Comparison of ENCODE assay signal across 16 cellular contexts in genomic region chr4:5084911-5085475, GRCh38. TPM values are rescaled to one million over a fixed set of nuclear protein-coding genes. Genes with fewer than 3 reads are reported as not detected.
"Had no signal": no experiment of that assay in that cellular context is flagged by ENCODE, and none has a peak within 500 bp of the region (broad histone marks: within the 10 kb centered on the region; RNA-seq: fewer than 3 reads in every experiment).

No MANE protein-coding gene starts in this region.

- H3K9ac ChIP-seq: neural progenitor cell had no signal

- H2AFZ ChIP-seq: neural progenitor cell had no signal

- H3K4me3 Mint-ChIP-seq: activated CD8-positive, alpha-beta T cell treated with anti-CD3 and anti-CD28 coated beads, Interleukin-2, amount 10 ng/mL, durations not matched to agents 7 days and 5 days; endodermal cell; neural progenitor cell had no signal

- H3K36me3 ChIP-seq: ascending aorta, cardiac muscle cell, colonic mucosa, heart left ventricle, left ventricle myocardium inferior, neural progenitor cell, pancreas, tibial artery, uterus had no signal

- H3K9me3 ChIP-seq: colonic mucosa, pancreas had no signal

- H3K4me3 ChIP-seq: ascending aorta, cardiac muscle cell, colonic mucosa, heart left ventricle, left ventricle myocardium inferior, neural progenitor cell, pancreas, tibial artery, uterus had no signal

- ATAC-seq: activated CD8-positive, alpha-beta T cell treated with anti-CD3 and anti-CD28 coated beads, Interleukin-2, amount 10 ng/mL, durations not matched to agents 7 days and 5 days; heart left ventricle; pancreas had no signal

- H3K36me3 Mint-ChIP-seq: neural progenitor cell had no signal

- H3K4me1 ChIP-seq: ascending aorta, colonic mucosa, left ventricle myocardium inferior, neural progenitor cell, tibial artery, uterus had no signal

- H3K27me3 ChIP-seq: ascending aorta, cardiac muscle cell, colonic mucosa, heart left ventricle, neural progenitor cell, tibial artery, uterus had no signal

- H3K4me1 Mint-ChIP-seq: endodermal cell, neural progenitor cell had no signal

- H3K27ac ChIP-seq: ascending aorta, cardiac muscle cell, colonic mucosa, heart left ventricle, left ventricle myocardium inferior, neural progenitor cell, pancreas, tibial artery, uterus had no signal

- DNase-seq: activated CD4-positive, alpha-beta T cell treated with anti-CD3 and anti-CD28 coated beads for 4 hours; activated CD8-positive, alpha-beta memory T cell treated with anti-CD3 and anti-CD28 coated beads, Interleukin-2, amount 50 U/mL, for 48 hours; activated CD8-positive, alpha-beta T cell treated with anti-CD3 and anti-CD28 coated beads, Interleukin-2, amount 10 ng/mL, durations not matched to agents 7 days and 5 days; colonic mucosa; endodermal cell; heart left ventricle; islet precursor cell; left ventricle myocardium inferior; pancreas; small intestine; T-helper 1 cell; tibial artery; uterus had no signal

- H3K27ac Mint-ChIP-seq: activated CD8-positive, alpha-beta T cell treated with anti-CD3 and anti-CD28 coated beads, Interleukin-2, amount 10 ng/mL, durations not matched to agents 7 days and 5 days; endodermal cell; neural progenitor cell had no signal

- H3K4me2 ChIP-seq: neural progenitor cell had no signal

RNA-seq across cellular contexts. Expression of gene STK32B, which starts 33.7 kb away (rescaled TPM):
- total RNA-seq: activated CD8-positive, alpha-beta T cell treated with anti-CD3 and anti-CD28 coated beads, Interleukin-2, amount 10 ng/mL, durations not matched to agents 7 days and 5 days; cardiac muscle cell had no signal
